ENCODE assay signal across 35 cellular contexts in genomic region chr7:79515358-79515757, GRCh38.
"Had no signal": no experiment of that assay in that cellular context is flagged by ENCODE, and none has a peak within 500 bp of the region (broad histone marks: within the 10 kb centered on the region; RNA-seq: fewer than 3 reads in every experiment).

No MANE protein-coding gene starts in this region.

- H3K9me3 Mint-ChIP-seq: activated CD4-positive, alpha-beta T cell treated with anti-CD3 and anti-CD28 coated beads, Interleukin-2, amount 10 ng/mL, durations not matched to agents 7 days and 5 days; activated naive CD8-positive, alpha-beta T cell treated with anti-CD3 and anti-CD28 coated beads, Interleukin-2, amount 50 U/mL, for 24 hours; activated T-helper 2 cell treated with anti-CD3 and anti-CD28 coated beads, Interferon-gamma antibody, Interleukin-2, Interleukin-4, amounts not matched to agents 10 μg/mL and 5 μg/mL and 100 μg/mL, durations not matched to agents 14 hours and 24 hours and 36 hours; nephron progenitor cell; T-helper 1 cell treated with Interleukin-12 subunit alpha and Interleukin-12 subunit beta and Interleukin-4 antibody, amounts not matched to agents 30 μg/mL and 1 μg/mL, for 36 hours had no signal

- H3K4me1 Mint-ChIP-seq: activated CD4-positive, alpha-beta T cell treated with anti-CD3 and anti-CD28 coated beads, Interleukin-2, amount 10 ng/mL, durations not matched to agents 7 days and 5 days; activated CD8-positive, alpha-beta memory T cell treated with anti-CD3 and anti-CD28 coated beads, Interleukin-2, amount 10 ng/mL, durations not matched to agents 7 days and 5 days; activated naive CD4-positive, alpha-beta T cell treated with anti-CD3 and anti-CD28 coated beads, Interleukin-2, amount 50 U/mL, for 24 hours; activated naive CD8-positive, alpha-beta T cell treated with anti-CD3 and anti-CD28 coated beads, Interleukin-2, amount 50 U/mL, for 24 hours; stimulated activated memory B cell treated with anti-CD40 and anti-IgM and Interleukin-4, amounts not matched to agents 10 μg/mL and 1 μg/mL and 100 μg/mL, for 72 hours had no signal

- H3K27ac Mint-ChIP-seq: activated CD4-positive, alpha-beta T cell treated with anti-CD3 and anti-CD28 coated beads, Interleukin-2, amount 10 ng/mL, durations not matched to agents 7 days and 5 days; activated CD8-positive, alpha-beta memory T cell treated with anti-CD3 and anti-CD28 coated beads, Interleukin-2, amount 10 ng/mL, durations not matched to agents 7 days and 5 days; activated CD8-positive, alpha-beta T cell treated with anti-CD3 and anti-CD28 coated beads, Interleukin-2, amount 10 ng/mL, durations not matched to agents 7 days and 5 days; activated naive CD4-positive, alpha-beta T cell treated with anti-CD3 and anti-CD28 coated beads, Interleukin-2, amount 50 U/mL, for 24 hours; activated naive CD8-positive, alpha-beta T cell treated with anti-CD3 and anti-CD28 coated beads, Interleukin-2, amount 50 U/mL, for 24 hours; activated T-helper 2 cell treated with anti-CD3 and anti-CD28 coated beads, Interferon-gamma antibody, Interleukin-2, Interleukin-4, amounts not matched to agents 10 μg/mL and 5 μg/mL and 100 μg/mL, durations not matched to agents 14 hours and 24 hours and 36 hours; dendritic cell treated with granulocyte-macrophage colony-stimulating factor and Interleukin-4, amounts not matched to agents 40 ng/mL and 50 ng/mL, for 4 days; nephron progenitor cell; stimulated activated memory B cell treated with anti-CD40 and anti-IgM and Interleukin-4, amounts not matched to agents 10 μg/mL and 1 μg/mL and 100 μg/mL, for 72 hours; T-helper 1 cell treated with Interleukin-12 subunit alpha and Interleukin-12 subunit beta and Interleukin-4 antibody, amounts not matched to agents 30 μg/mL and 1 μg/mL, for 36 hours; WTC11 had no signal

- ATAC-seq: activated CD8-positive, alpha-beta memory T cell treated with anti-CD3 and anti-CD28 coated beads, Interleukin-2, amount 10 ng/mL, durations not matched to agents 7 days and 5 days; activated CD8-positive, alpha-beta T cell treated with anti-CD3 and anti-CD28 coated beads, Interleukin-2, amount 10 ng/mL, durations not matched to agents 7 days and 5 days; activated naive CD8-positive, alpha-beta T cell treated with anti-CD3 and anti-CD28 coated beads, Interleukin-2, amount 50 U/mL, for 24 hours; left ventricle myocardium superior; mucosa of descending colon; stimulated activated memory B cell treated with anti-CD40 and anti-IgM and Interleukin-4, amounts not matched to agents 10 μg/mL and 1 μg/mL and 100 μg/mL, for 72 hours; WTC11 had no signal

- H3K27ac ChIP-seq: breast epithelium, epithelial cell of prostate, esophagus squamous epithelium, neutrophil, ovary, prostate gland, sigmoid colon, stomach, thyroid gland, upper lobe of left lung, vagina had no signal

- DNase-seq: activated CD4-positive, alpha-beta T cell treated with anti-CD3 and anti-CD28 coated beads for 1 hour; activated CD4-positive, alpha-beta T cell treated with anti-CD3 and anti-CD28 coated beads, Interleukin-2, amount 10 ng/mL, durations not matched to agents 7 days and 5 days; activated CD8-positive, alpha-beta memory T cell treated with anti-CD3 and anti-CD28 coated beads, Interleukin-2, amount 10 ng/mL, durations not matched to agents 7 days and 5 days; activated CD8-positive, alpha-beta T cell treated with anti-CD3 and anti-CD28 coated beads, Interleukin-2, amount 10 ng/mL, durations not matched to agents 7 days and 5 days; activated naive CD8-positive, alpha-beta T cell treated with anti-CD3 and anti-CD28 coated beads, Interleukin-2, amount 50 U/mL, for 24 hours; activated T-cell treated with anti-CD3 and anti-CD28 coated beads, Interleukin-2, amount 50 U/mL, for 48 hours; amygdala; central memory CD4-positive, alpha-beta T cell; esophagus squamous epithelium; left ventricle myocardium superior; mucosa of descending colon; nephron progenitor cell; ovary; retina; sigmoid colon; stimulated activated CD4-positive, alpha-beta T cell treated with anti-CD3 and anti-CD28 coated beads, Interleukin-1b, Interleukin-23, amount 100 ng/mL, for 48 hours; stimulated activated CD4-positive, alpha-beta T cell treated with anti-CD3 and anti-CD28 coated beads, Interleukin-4, amount 100 ng/mL, for 4 hours; stimulated activated CD8-positive, alpha-beta memory T cell treated with anti-CD3 and anti-CD28 coated beads, Interleukin-4, amount 100 ng/mL, for 48 hours; stomach; T1000; thyroid gland; upper lobe of left lung had no signal

- H3K27me3 ChIP-seq: breast epithelium, esophagus squamous epithelium, neutrophil, ovary, sigmoid colon, stomach, thyroid gland, upper lobe of left lung, vagina had no signal

- H3K36me3 ChIP-seq: breast epithelium, esophagus squamous epithelium, neutrophil, ovary, prostate gland, sigmoid colon, stomach, thyroid gland, upper lobe of left lung, vagina had no signal

- H3K27me3 Mint-ChIP-seq: activated CD4-positive, alpha-beta T cell treated with anti-CD3 and anti-CD28 coated beads, Interleukin-2, amount 10 ng/mL, durations not matched to agents 7 days and 5 days; activated CD8-positive, alpha-beta memory T cell treated with anti-CD3 and anti-CD28 coated beads, Interleukin-2, amount 10 ng/mL, durations not matched to agents 7 days and 5 days; activated naive CD4-positive, alpha-beta T cell treated with anti-CD3 and anti-CD28 coated beads, Interleukin-2, amount 50 U/mL, for 24 hours; activated naive CD8-positive, alpha-beta T cell treated with anti-CD3 and anti-CD28 coated beads, Interleukin-2, amount 50 U/mL, for 24 hours; dendritic cell treated with granulocyte-macrophage colony-stimulating factor and Interleukin-4, amounts not matched to agents 40 ng/mL and 50 ng/mL, for 4 days; stimulated activated memory B cell treated with anti-CD40 and anti-IgM and Interleukin-4, amounts not matched to agents 10 μg/mL and 1 μg/mL and 100 μg/mL, for 72 hours had no signal

- H3K36me3 Mint-ChIP-seq: activated CD8-positive, alpha-beta memory T cell treated with anti-CD3 and anti-CD28 coated beads, Interleukin-2, amount 10 ng/mL, durations not matched to agents 7 days and 5 days; activated naive CD4-positive, alpha-beta T cell treated with anti-CD3 and anti-CD28 coated beads, Interleukin-2, amount 50 U/mL, for 24 hours; stimulated activated memory B cell treated with anti-CD40 and anti-IgM and Interleukin-4, amounts not matched to agents 10 μg/mL and 1 μg/mL and 100 μg/mL, for 72 hours; WTC11 had no signal

- H3K4me2 ChIP-seq: smooth muscle cell had no signal

- H3K9me3 ChIP-seq: breast epithelium, esophagus squamous epithelium, mucosa of descending colon, neutrophil, ovary, prostate gland, sigmoid colon, stomach, thyroid gland, upper lobe of left lung, vagina had no signal

- H3K4me3 ChIP-seq: breast epithelium, esophagus squamous epithelium, mucosa of descending colon, ovary, prostate gland, sigmoid colon, smooth muscle cell, stomach, thyroid gland, upper lobe of left lung, vagina had no signal

- H3K4me3 Mint-ChIP-seq: activated CD4-positive, alpha-beta T cell treated with anti-CD3 and anti-CD28 coated beads, Interleukin-2, amount 10 ng/mL, durations not matched to agents 7 days and 5 days; activated CD8-positive, alpha-beta memory T cell treated with anti-CD3 and anti-CD28 coated beads, Interleukin-2, amount 10 ng/mL, durations not matched to agents 7 days and 5 days; activated CD8-positive, alpha-beta T cell treated with anti-CD3 and anti-CD28 coated beads, Interleukin-2, amount 10 ng/mL, durations not matched to agents 7 days and 5 days; activated naive CD4-positive, alpha-beta T cell treated with anti-CD3 and anti-CD28 coated beads, Interleukin-2, amount 50 U/mL, for 24 hours; activated naive CD8-positive, alpha-beta T cell treated with anti-CD3 and anti-CD28 coated beads, Interleukin-2, amount 50 U/mL, for 24 hours; dendritic cell treated with granulocyte-macrophage colony-stimulating factor and Interleukin-4, amounts not matched to agents 40 ng/mL and 50 ng/mL, for 4 days; nephron progenitor cell; stimulated activated memory B cell treated with anti-CD40 and anti-IgM and Interleukin-4, amounts not matched to agents 10 μg/mL and 1 μg/mL and 100 μg/mL, for 72 hours; T-helper 1 cell treated with Interleukin-12 subunit alpha and Interleukin-12 subunit beta and Interleukin-4 antibody, amounts not matched to agents 30 μg/mL and 1 μg/mL, for 36 hours; WTC11 had no signal

- H3K4me1 ChIP-seq: breast epithelium, esophagus squamous epithelium, prostate gland, sigmoid colon, stomach, thyroid gland, upper lobe of left lung, vagina had no signal

- FAIRE-seq: frontal cortex had no signal
